1 cellular context compared by ENCODE assay signal in the genomic region with DNA sequence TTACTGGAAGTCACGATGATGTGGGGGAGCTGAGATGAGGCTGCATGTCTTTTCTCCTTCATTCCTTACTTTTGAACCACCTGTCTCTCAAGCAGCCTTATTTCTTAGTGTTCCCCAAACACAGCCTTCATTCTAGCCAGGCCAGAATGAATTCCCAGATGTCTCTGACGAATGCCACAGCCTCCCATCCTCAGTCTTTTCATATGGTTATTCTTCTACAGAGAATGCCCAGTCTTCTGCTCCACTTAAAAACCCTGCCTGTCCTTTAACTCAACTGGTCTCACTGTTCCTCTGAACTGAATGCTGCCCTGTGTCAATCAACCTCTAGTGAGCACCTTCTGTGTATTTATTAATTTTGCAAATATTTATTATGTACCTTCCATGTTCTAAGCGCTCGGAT.
TF ChIP-seq lines count a peak whose summit lies in the region.

No MANE protein-coding gene starts in this region.

TF ChIP-seq in A549, 52 proteins besides CTCF, POLR2A, EP300 and RAD21 (continued from another document):
- TF ChIP-seq MYC (IDR thresholded peaks at IDR 0.05; ENCODE audit: borderline replicate concordance, low read length) (no peak), MAZ (IDR thresholded peaks at IDR 0.05; ENCODE audit: borderline replicate concordance, low read depth, low read length) (no peak), TFCP2L1 (CRISPR knock-in tag; IDR thresholded peaks at IDR 0.05) (no peak), HEYL (CRISPR knock-in tag; IDR thresholded peaks at IDR 0.05) (no peak), EHMT2 (IDR thresholded peaks at IDR 0.05; ENCODE audit: low read depth) (no peak), CBX2 (IDR thresholded peaks at IDR 0.05; ENCODE audit: borderline replicate concordance, low read depth) (no peak)
